14 cellular contexts compared by ENCODE assay signal in the genomic region with DNA sequence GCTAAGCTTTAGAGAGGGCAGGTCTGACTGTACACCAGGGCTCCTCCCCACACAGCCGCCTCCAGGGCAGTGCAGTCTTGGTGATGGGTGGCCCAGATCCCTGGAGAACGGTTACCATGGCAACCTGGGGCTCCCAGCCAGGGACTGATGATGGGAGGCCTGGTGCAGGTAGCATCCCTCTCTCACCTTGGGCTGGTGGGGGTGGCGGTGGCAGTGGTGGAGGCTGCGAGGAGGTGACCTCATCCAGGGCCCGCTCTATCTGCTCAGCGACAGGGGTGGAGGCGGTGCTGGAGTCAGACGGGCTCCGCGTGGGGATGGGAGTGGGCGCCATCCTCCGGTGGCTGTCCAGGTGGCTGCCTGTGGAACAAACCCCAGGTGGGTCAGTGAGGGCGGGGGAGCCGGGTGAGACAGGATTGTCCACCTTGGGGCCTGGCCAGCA. TPM values are rescaled to one million over a fixed set of nuclear protein-coding genes. Genes with fewer than 3 reads are reported as not detected.
A peak's percentile ranks its signal among the peaks of the same experiment; 100 is the strongest.
DNase-seq lines count a peak whose midpoint lies in the region; ATAC-seq and TF ChIP-seq lines count a peak whose summit lies in the region.
"Had no signal": no experiment of that assay in that cellular context is flagged by ENCODE, and none has a peak within 500 bp of the region (broad histone marks: within the 10 kb centered on the region; RNA-seq: fewer than 3 reads in every experiment).

No MANE protein-coding gene starts in this region.

- H3K9me3 ChIP-seq in hepatocyte (ENCODE audit: low read depth) = no peaks in the 10 kb centered on the region

- H3K4me3 ChIP-seq in hepatocyte = no peak overlapping the region

- peaks cover 23% of the 10 kb centered on the region for H3K36me3 Mint-ChIP-seq in activated T-cell treated with anti-CD3 and anti-CD28 coated beads, Interleukin-2, amount 50 U/mL, for 24 hours (ENCODE audit: low read depth)
- peaks cover 19% of the 10 kb centered on the region for H3K36me3 Mint-ChIP-seq in mesothelial cell of epicardium
- no peaks in the 10 kb centered on the region for H3K36me3 Mint-ChIP-seq in activated naive CD4-positive, alpha-beta T cell treated with anti-CD3 and anti-CD28 coated beads, Interleukin-2, amount 50 U/mL, for 72 hours

- no peak overlapping the region for H3K4me2 ChIP-seq in hepatocyte

- no peak for DNase-seq in activated T-cell treated with anti-CD3 and anti-CD28 coated beads, Interleukin-2, amount 50 U/mL, for 24 hours
- DNase-seq in activated T-cell treated with anti-CD3 and anti-CD28 coated beads, Interleukin-2, amount 50 U/mL, for 48 hours = no peak
- peak; percentile 40 for DNase-seq in RPMI7951 (ENCODE audit: low read depth)
- DNase-seq in hepatocyte (ENCODE audit: low spot score) = peak; percentile 46
- no peak for DNase-seq in mesothelial cell of epicardium (ENCODE audit: low spot score in 2 of 2, unreplicated experiment in 2 of 2)
- DNase-seq in NCI-H748 (lab: John Stamatoyannopoulos, UW; ENCODE audit: unreplicated experiment) = no peak
- no peak for DNase-seq in activated naive CD4-positive, alpha-beta T cell treated with anti-CD3 and anti-CD28 coated beads, Interleukin-2, amount 50 U/mL, for 72 hours (ENCODE audit: low spot score in 2 of 2)
- no peak for DNase-seq in amniotic stem cell (lab: John Stamatoyannopoulos, UW)
- DNase-seq: activated naive CD8-positive, alpha-beta T cell treated with anti-CD3 and anti-CD28 coated beads, Interleukin-2, amount 50 U/mL, for 24 hours; dermis blood vessel endothelial cell; NCI-H526 treated with DMSO at 0.1 percent for 48 hours; Right ventricle myocardium superior; stimulated activated naive CD4-positive, alpha-beta T cell treated with Interleukin-2 at 50 U/mL for 16 hours had no signal

- H3K4me1 Mint-ChIP-seq in activated T-cell treated with anti-CD3 and anti-CD28 coated beads, Interleukin-2, amount 50 U/mL, for 24 hours (ENCODE audit: low read depth) = peaks cover 18% of the 10 kb centered on the region
- peaks cover 12% of the 10 kb centered on the region for H3K4me1 Mint-ChIP-seq in mesothelial cell of epicardium

- no peaks in the 10 kb centered on the region for H3K27me3 Mint-ChIP-seq in activated T-cell treated with anti-CD3 and anti-CD28 coated beads, Interleukin-2, amount 50 U/mL, for 24 hours
- H3K27me3 Mint-ChIP-seq in mesothelial cell of epicardium (ENCODE audit: low read depth) = no peaks in the 10 kb centered on the region
- H3K27me3 Mint-ChIP-seq: activated naive CD8-positive, alpha-beta T cell treated with anti-CD3 and anti-CD28 coated beads, Interleukin-2, amount 50 U/mL, for 24 hours had no signal

- H4K20me1 ChIP-seq in hepatocyte (ENCODE audit: insufficient read depth, poor library complexity, severe bottlenecking) = peaks cover 17% of the 10 kb centered on the region

- no peaks in the 10 kb centered on the region for H3K9me2 ChIP-seq in hepatocyte (replicated peaks; ENCODE audit: insufficient read depth)

- H3K79me2 ChIP-seq in hepatocyte = peaks cover 3% of the 10 kb centered on the region

- no peaks in the 10 kb centered on the region for H3K36me3 ChIP-seq in hepatocyte (replicated peaks; ENCODE audit: insufficient read depth, low read depth)

- TF ChIP-seq CTCF in hepatocyte (IDR thresholded peaks at IDR 0.05; ENCODE audit: poor library complexity) (no peak), mesothelial cell of epicardium (IDR thresholded peaks at IDR 0.05; ENCODE audit: unreplicated experiment) (no peak)

- H3K27ac Mint-ChIP-seq in activated T-cell treated with anti-CD3 and anti-CD28 coated beads, Interleukin-2, amount 50 U/mL, for 24 hours = peak overlapping the region; percentile 18
- H3K27ac Mint-ChIP-seq in mesothelial cell of epicardium = no peak overlapping the region
- H3K27ac Mint-ChIP-seq in activated naive CD4-positive, alpha-beta T cell treated with anti-CD3 and anti-CD28 coated beads, Interleukin-2, amount 50 U/mL, for 72 hours = no peak overlapping the region
- H3K27ac Mint-ChIP-seq: activated naive CD8-positive, alpha-beta T cell treated with anti-CD3 and anti-CD28 coated beads, Interleukin-2, amount 50 U/mL, for 24 hours had no signal

- no peak for ATAC-seq in activated naive CD4-positive, alpha-beta T cell treated with anti-CD3 and anti-CD28 coated beads, Interleukin-2, amount 50 U/mL, for 72 hours
- ATAC-seq: activated naive CD8-positive, alpha-beta T cell treated with anti-CD3 and anti-CD28 coated beads, Interleukin-2, amount 50 U/mL, for 24 hours; sciatic nerve had no signal

- WGBS in hepatocyte (ENCODE audit: low lambda C conversion rate, missing lambda C conversion rate) = 90% methylated on average over 14 of the region's 14 CpGs

- H3K27me3 ChIP-seq in hepatocyte = no peaks in the 10 kb centered on the region

- no peak overlapping the region for H2AFZ ChIP-seq in hepatocyte

- no peak overlapping the region for H3K27ac ChIP-seq in hepatocyte

- no peaks in the 10 kb centered on the region for H3K9me3 Mint-ChIP-seq in activated T-cell treated with anti-CD3 and anti-CD28 coated beads, Interleukin-2, amount 50 U/mL, for 24 hours
- no peaks in the 10 kb centered on the region for H3K9me3 Mint-ChIP-seq in mesothelial cell of epicardium
- no peaks in the 10 kb centered on the region for H3K9me3 Mint-ChIP-seq in activated naive CD4-positive, alpha-beta T cell treated with anti-CD3 and anti-CD28 coated beads, Interleukin-2, amount 50 U/mL, for 72 hours
- H3K9me3 Mint-ChIP-seq: activated naive CD8-positive, alpha-beta T cell treated with anti-CD3 and anti-CD28 coated beads, Interleukin-2, amount 50 U/mL, for 24 hours had no signal

- peaks cover 10% of the 10 kb centered on the region for H3K4me1 ChIP-seq in hepatocyte (ENCODE audit: insufficient read depth)

- no peak overlapping the region for H3K4me3 Mint-ChIP-seq in activated T-cell treated with anti-CD3 and anti-CD28 coated beads, Interleukin-2, amount 50 U/mL, for 24 hours
- no peak overlapping the region for H3K4me3 Mint-ChIP-seq in mesothelial cell of epicardium
- H3K4me3 Mint-ChIP-seq: activated naive CD8-positive, alpha-beta T cell treated with anti-CD3 and anti-CD28 coated beads, Interleukin-2, amount 50 U/mL, for 24 hours had no signal

RNA-seq across cellular contexts. Expression of a gene that starts 12.3 kb away (rescaled TPM):
- 13.9 and 20.8 TPM in 2 replicates for total RNA-seq in RPMI7951 (2014; rRNA removed; shearing (Covaris generic))
- total RNA-seq in hepatocyte (4.8 TPM in 2 replicates), mesothelial cell of epicardium (5.3 to 5.9 TPM (median 5.7 TPM) in 3 replicates)
- polyA plus RNA-seq in hepatocyte = 11.7 and 14.3 TPM in 2 replicates
- total RNA-seq in activated naive CD4-positive, alpha-beta T cell treated with anti-CD3 and anti-CD28 coated beads, Interleukin-2, amount 50 U/mL, for 72 hours = 10 to 100 TPM in 1 of 2 donors, 1 to 10 TPM in 1; 4.1 to 11.4 TPM

RNA-seq across cellular contexts. Expression of a gene that starts 14.5 kb away (rescaled TPM):
- total RNA-seq in RPMI7951 (2014; rRNA removed; shearing (Covaris generic)) = 29.7 and 39.5 TPM in 2 replicates
- total RNA-seq in hepatocyte = 83.7 and 107 TPM in 2 replicates
- 116 and 122 TPM in 2 replicates for polyA plus RNA-seq in hepatocyte
- total RNA-seq in mesothelial cell of epicardium = 365 to 369 TPM (median 367 TPM) in 3 replicates
- 10 to 100 TPM in 1 of 2 donors, 1 to 10 TPM in 1; 5.5 to 20.2 TPM for total RNA-seq in activated naive CD4-positive, alpha-beta T cell treated with anti-CD3 and anti-CD28 coated beads, Interleukin-2, amount 50 U/mL, for 72 hours

RNA-seq across cellular contexts. Expression of a gene that starts 32.5 kb away (rescaled TPM):
- total RNA-seq in RPMI7951 (2014; rRNA removed; shearing (Covaris generic)) = 26.9 and 27.4 TPM in 2 replicates
- total RNA-seq in hepatocyte = 29.3 and 31.6 TPM in 2 replicates
- polyA plus RNA-seq in hepatocyte = 27.3 and 31.1 TPM in 2 replicates
- total RNA-seq in mesothelial cell of epicardium = 44.9 to 48.2 TPM (median 45.3 TPM) in 3 replicates
- total RNA-seq in activated naive CD4-positive, alpha-beta T cell treated with anti-CD3 and anti-CD28 coated beads, Interleukin-2, amount 50 U/mL, for 72 hours = 100 to 1,000 TPM; 104 to 125 TPM

RNA-seq across cellular contexts. Expression of a gene that starts 38.5 kb away (rescaled TPM):
- 88.4 and 93.8 TPM in 2 replicates for total RNA-seq in RPMI7951 (2014; rRNA removed; shearing (Covaris generic))
- total RNA-seq in hepatocyte = 43.5 and 57.1 TPM in 2 replicates
- 143 and 156 TPM in 2 replicates for polyA plus RNA-seq in hepatocyte
- 472 to 494 TPM (median 482 TPM) in 3 replicates for total RNA-seq in mesothelial cell of epicardium
- total RNA-seq in activated naive CD4-positive, alpha-beta T cell treated with anti-CD3 and anti-CD28 coated beads, Interleukin-2, amount 50 U/mL, for 72 hours = 10 to 100 TPM; 44.6 to 47.5 TPM

RNA-seq across cellular contexts. Expression of a gene that starts 49.6 kb away (rescaled TPM):
- total RNA-seq in RPMI7951 (2014; rRNA removed; shearing (Covaris generic)) = 0.12 and 0.59 TPM in 2 replicates
- total RNA-seq in hepatocyte (16.5 and 18.2 TPM in 2 replicates), mesothelial cell of epicardium (2.1 to 2.7 TPM (median 2.3 TPM) in 3 replicates)
- polyA plus RNA-seq in hepatocyte = 46.6 and 49.8 TPM in 2 replicates
- 1 to 10 TPM; 2.2 to 9.8 TPM for total RNA-seq in activated naive CD4-positive, alpha-beta T cell treated with anti-CD3 and anti-CD28 coated beads, Interleukin-2, amount 50 U/mL, for 72 hours
- total RNA-seq: Right ventricle myocardium superior had no signal

Comparison
In these comparisons a context has a peak if more than half of its experiments do, and no peak if none do; other contexts are left out.
1. DNase-seq: peak in RPMI7951 (single experiment) and hepatocyte (single experiment); none in activated T-cell treated with anti-CD3 and anti-CD28 coated beads, Interleukin-2, amount 50 U/mL, for 24 hours (single experiment), activated T-cell treated with anti-CD3 and anti-CD28 coated beads, Interleukin-2, amount 50 U/mL, for 48 hours (0 of 2), mesothelial cell of epicardium (0 of 2), NCI-H748 (single experiment), activated naive CD4-positive, alpha-beta T cell treated with anti-CD3 and anti-CD28 coated beads, Interleukin-2, amount 50 U/mL, for 72 hours (0 of 2) and amniotic stem cell (single experiment).